ENCODE assay signal across 8 cellular contexts in genomic region chr16:22375117-22375962, GRCh38. TPM values are rescaled to one million over a fixed set of nuclear protein-coding genes. Genes with fewer than 3 reads are reported as not detected.
DNase-seq lines count a peak whose midpoint lies in the region; ATAC-seq lines count a peak whose summit lies in the region.

No MANE protein-coding gene starts in this region.

- H3K4me1 Mint-ChIP-seq in CD8-positive, alpha-beta memory T cell: peaks cover 30 to 43% (median 43%) of the 10 kb centered on the region in 3 donors

- ATAC-seq in HG03097 (IDR thresholded peaks at IDR 0.05; ENCODE audit: low FRiP score, unreplicated experiment) (no peak), HG02610 (IDR thresholded peaks at IDR 0.05; ENCODE audit: unreplicated experiment) (no peak), GM21526 (IDR thresholded peaks at IDR 0.05; ENCODE audit: low FRiP score, unreplicated experiment) (no peak)

- peak overlapping the region; percentile 78 to 84 for H3K9ac ChIP-seq in mucosa of rectum (ENCODE audit: low read depth in 1 of 2, low read length in 2 of 2)

- peak overlapping the region in 6 of 8 donors; percentile 66 to 92 (median 84) for H3K27ac Mint-ChIP-seq in CD8-positive, alpha-beta memory T cell

- H3K27me3 ChIP-seq in CD8-positive, alpha-beta memory T cell (ENCODE audit: insufficient read depth, low read length, poor library complexity, severe bottlenecking): no peaks in the 10 kb centered on the region
- H3K27me3 ChIP-seq in mucosa of rectum (ENCODE audit: control insufficient read depth in 2 of 2, insufficient read depth in 2 of 2, low read length in 2 of 2): no peaks in the 10 kb centered on the region

- H3K4me3 Mint-ChIP-seq in CD8-positive, alpha-beta memory T cell: peak overlapping the region; percentile 88 to 97 (median 94)

- H3K4me1 ChIP-seq in CD8-positive, alpha-beta memory T cell (ENCODE audit: insufficient read depth, low read length): peaks cover 34% of the 10 kb centered on the region
- peaks cover 34 to 40% of the 10 kb centered on the region in 2 donors for H3K4me1 ChIP-seq in mucosa of rectum (ENCODE audit: control insufficient read depth in 2 of 2, insufficient read depth in 2 of 2, low read length in 2 of 2)

- H3K9me3 Mint-ChIP-seq in CD8-positive, alpha-beta memory T cell: no peaks in the 10 kb centered on the region

- CTCF ChIA-PET in CD8-positive, alpha-beta memory T cell (lab: Charles Lee): interaction anchor here (1.2 to 1.7 kb wide), 2 partner anchors 9 to 54 kb away, joined by 3 to 5 read pairs; no protein-coding TSS in a partner anchor

- H3K36me3 Mint-ChIP-seq in CD8-positive, alpha-beta memory T cell: peaks cover 0 to 34% (median 0%) of the 10 kb centered on the region in 3 donors

- no peaks in the 10 kb centered on the region for H3K27me3 Mint-ChIP-seq in CD8-positive, alpha-beta memory T cell

- H3K9me3 ChIP-seq in CD8-positive, alpha-beta memory T cell (ENCODE audit: low read length): no peaks in the 10 kb centered on the region
- no peaks in the 10 kb centered on the region for H3K9me3 ChIP-seq in mucosa of rectum (ENCODE audit: control insufficient read depth in 2 of 2, low read length in 2 of 2)

- DNase-seq in CD8-positive, alpha-beta memory T cell: no peak
- DNase-seq in NCI-H1092 treated with DMSO at 0.1 percent for 48 hours (lab: John Stamatoyannopoulos, UW) (peak; percentile 50), cerebellar cortex (ENCODE audit: low spot score) (peak; percentile 36)
- no peak for DNase-seq in stimulated activated CD4-positive, alpha-beta T cell treated with anti-CD3 and anti-CD28 coated beads, Interleukin-1b, Interleukin-23, amount 100 ng/mL, for 48 hours

- peak overlapping the region; percentile 27 for H3K27ac ChIP-seq in CD8-positive, alpha-beta memory T cell (ENCODE audit: low read depth, low read length)
- peak overlapping the region; percentile 71 to 80 for H3K27ac ChIP-seq in mucosa of rectum (ENCODE audit: low read depth in 2 of 2, low read length in 2 of 2)

- peak overlapping the region; percentile 81 for H3K4me3 ChIP-seq in CD8-positive, alpha-beta memory T cell (ENCODE audit: low read length)
- H3K4me3 ChIP-seq in mucosa of rectum (ENCODE audit: low read length in 2 of 2): peak overlapping the region; percentile 85

- POLR2A ChIA-PET in CD8-positive, alpha-beta memory T cell (lab: Charles Lee): interaction anchor here (1.0 to 4.5 kb wide), 4 partner anchors 17 to 184 kb away, joined by 3 to 45 read pairs (median 6); no protein-coding TSS in a partner anchor

- no peaks in the 10 kb centered on the region for H3K36me3 ChIP-seq in CD8-positive, alpha-beta memory T cell (ENCODE audit: insufficient read depth, low read length)
- H3K36me3 ChIP-seq in mucosa of rectum (ENCODE audit: control insufficient read depth in 2 of 2, insufficient read depth in 2 of 2, low read length in 2 of 2): no peaks in the 10 kb centered on the region

RNA-seq across cellular contexts. Expression of gene CDR2, which starts 0.9 kb away (rescaled TPM):
- 10 to 100 TPM; 38.9 to 41.2 TPM for total RNA-seq in CD8-positive, alpha-beta memory T cell
- 79.1 TPM for polyA plus RNA-seq in CD8-positive, alpha-beta memory T cell

Comparison
In these comparisons a context has a peak if more than half of its experiments do, and no peak if none do; other contexts are left out.
1. DNase-seq: peak in NCI-H1092 treated with DMSO at 0.1 percent for 48 hours (single experiment) and cerebellar cortex (single experiment); none in CD8-positive, alpha-beta memory T cell (0 of 5) and stimulated activated CD4-positive, alpha-beta T cell treated with anti-CD3 and anti-CD28 coated beads, Interleukin-1b, Interleukin-23, amount 100 ng/mL, for 48 hours (single experiment).